8 cellular contexts compared by ENCODE assay signal in genomic region chr20:32582659-32583580, GRCh38. TPM values are rescaled to one million over a fixed set of nuclear protein-coding genes. Genes with fewer than 3 reads are reported as not detected.
DNase-seq lines count a peak whose midpoint lies in the region; ATAC-seq lines count a peak whose summit lies in the region.

No MANE protein-coding gene starts in this region.

- H3K27ac Mint-ChIP-seq in activated naive CD8-positive, alpha-beta T cell treated with anti-CD3 and anti-CD28 coated beads, Interleukin-2, amount 10 ng/mL, durations not matched to agents 7 days and 5 days, result no peak overlapping the region
- peak overlapping the region; percentile 91 for H3K27ac Mint-ChIP-seq in stimulated activated effector memory CD8-positive, alpha-beta T cell treated with anti-CD3 and anti-CD28 coated beads, Interleukin-12 subunit alpha, Interleukin-12 subunit beta, amount 100 ng/mL, for 72 hours

- DNase-seq in Daoy (ENCODE audit: low read depth) (peak; percentile 29), NCI-H2171 (lab: John Stamatoyannopoulos, UW) (peak; percentile 57), LoVo (ENCODE audit: low spot score) (no peak)
- DNase-seq in activated naive CD8-positive, alpha-beta T cell treated with anti-CD3 and anti-CD28 coated beads, Interleukin-2, amount 10 ng/mL, durations not matched to agents 7 days and 5 days, result peak; percentile 65
- DNase-seq in stimulated activated effector memory CD8-positive, alpha-beta T cell treated with anti-CD3 and anti-CD28 coated beads, Interleukin-12 subunit alpha, Interleukin-12 subunit beta, amount 100 ng/mL, for 72 hours (ENCODE audit: low spot score in 2 of 2), result no peak

- POLR2A ChIA-PET in activated naive CD8-positive, alpha-beta T cell treated with anti-CD3 and anti-CD28 coated beads, Interleukin-2, amount 10 ng/mL, durations not matched to agents 7 days and 5 days (lab: Charles Lee), result interaction anchor here (1.0 to 3.1 kb wide), 4 partner anchors 44 to 59 kb away, joined by 4 to 27 read pairs (median 10); no protein-coding TSS in a partner anchor

- no peak overlapping the region for H3K9ac ChIP-seq in iPS-18a (ENCODE audit: low read length)

- H3K4me1 ChIP-seq in iPS-18a (ENCODE audit: control insufficient read depth, low read depth, low read length), result peaks cover 10% of the 10 kb centered on the region

- peaks cover 14% of the 10 kb centered on the region for H3K27me3 Mint-ChIP-seq in activated naive CD8-positive, alpha-beta T cell treated with anti-CD3 and anti-CD28 coated beads, Interleukin-2, amount 10 ng/mL, durations not matched to agents 7 days and 5 days

- no peak overlapping the region for H3K27ac ChIP-seq in iPS-18a (ENCODE audit: low read length)

- H3K27me3 ChIP-seq in iPS-18a (ENCODE audit: control insufficient read depth, insufficient read depth, low read length), result peaks cover 37% of the 10 kb centered on the region

- H3K9me3 Mint-ChIP-seq in activated naive CD8-positive, alpha-beta T cell treated with anti-CD3 and anti-CD28 coated beads, Interleukin-2, amount 10 ng/mL, durations not matched to agents 7 days and 5 days, result no peaks in the 10 kb centered on the region
- no peaks in the 10 kb centered on the region for H3K9me3 Mint-ChIP-seq in stimulated activated effector memory CD8-positive, alpha-beta T cell treated with anti-CD3 and anti-CD28 coated beads, Interleukin-12 subunit alpha, Interleukin-12 subunit beta, amount 100 ng/mL, for 72 hours

- no peak for ATAC-seq in activated naive CD8-positive, alpha-beta T cell treated with anti-CD3 and anti-CD28 coated beads, Interleukin-2, amount 10 ng/mL, durations not matched to agents 7 days and 5 days (ENCODE audit: low read depth)
- ATAC-seq in stimulated activated effector memory CD8-positive, alpha-beta T cell treated with anti-CD3 and anti-CD28 coated beads, Interleukin-12 subunit alpha, Interleukin-12 subunit beta, amount 100 ng/mL, for 72 hours, result no peak
- ATAC-seq in GM21381 (IDR thresholded peaks at IDR 0.05; ENCODE audit: unreplicated experiment) (no peak), GM21526 (IDR thresholded peaks at IDR 0.05; ENCODE audit: low FRiP score, unreplicated experiment) (no peak)

- H3K4me1 Mint-ChIP-seq in activated naive CD8-positive, alpha-beta T cell treated with anti-CD3 and anti-CD28 coated beads, Interleukin-2, amount 10 ng/mL, durations not matched to agents 7 days and 5 days, result peaks cover 34% of the 10 kb centered on the region
- peaks cover 60% of the 10 kb centered on the region for H3K4me1 Mint-ChIP-seq in stimulated activated effector memory CD8-positive, alpha-beta T cell treated with anti-CD3 and anti-CD28 coated beads, Interleukin-12 subunit alpha, Interleukin-12 subunit beta, amount 100 ng/mL, for 72 hours

- peak overlapping the region; percentile 58 for H3K4me3 ChIP-seq in iPS-18a (ENCODE audit: low read length)

- H3K9me3 ChIP-seq in iPS-18a (ENCODE audit: control insufficient read depth, low read depth, low read length), result no peaks in the 10 kb centered on the region

- H3K4me3 Mint-ChIP-seq in activated naive CD8-positive, alpha-beta T cell treated with anti-CD3 and anti-CD28 coated beads, Interleukin-2, amount 10 ng/mL, durations not matched to agents 7 days and 5 days, result peak overlapping the region; percentile 79
- H3K4me3 Mint-ChIP-seq in stimulated activated effector memory CD8-positive, alpha-beta T cell treated with anti-CD3 and anti-CD28 coated beads, Interleukin-12 subunit alpha, Interleukin-12 subunit beta, amount 100 ng/mL, for 72 hours, result peak overlapping the region; percentile 64

- no peaks in the 10 kb centered on the region for H3K36me3 ChIP-seq in iPS-18a (ENCODE audit: control insufficient read depth, low read depth, low read length)

- no peaks in the 10 kb centered on the region for H3K36me3 Mint-ChIP-seq in activated naive CD8-positive, alpha-beta T cell treated with anti-CD3 and anti-CD28 coated beads, Interleukin-2, amount 10 ng/mL, durations not matched to agents 7 days and 5 days
- H3K36me3 Mint-ChIP-seq in stimulated activated effector memory CD8-positive, alpha-beta T cell treated with anti-CD3 and anti-CD28 coated beads, Interleukin-12 subunit alpha, Interleukin-12 subunit beta, amount 100 ng/mL, for 72 hours, result peaks cover 19% of the 10 kb centered on the region

RNA-seq across cellular contexts. Expression of gene NOL4L, which starts 2.2 kb away (rescaled TPM):
- total RNA-seq in Daoy (2014; rRNA removed; shearing (Covaris generic)), result 11.3 and 11.8 TPM in 2 replicates
- 10 to 100 TPM; 39.1 to 41.1 TPM for total RNA-seq in activated naive CD8-positive, alpha-beta T cell treated with anti-CD3 and anti-CD28 coated beads, Interleukin-2, amount 10 ng/mL, durations not matched to agents 7 days and 5 days

Comparison
In these comparisons a context has a peak if more than half of its experiments do, and no peak if none do; other contexts are left out.
1. DNase-seq: peak in Daoy (single experiment), NCI-H2171 (single experiment) and activated naive CD8-positive, alpha-beta T cell treated with anti-CD3 and anti-CD28 coated beads, Interleukin-2, amount 10 ng/mL, durations not matched to agents 7 days and 5 days (single experiment); none in stimulated activated effector memory CD8-positive, alpha-beta T cell treated with anti-CD3 and anti-CD28 coated beads, Interleukin-12 subunit alpha, Interleukin-12 subunit beta, amount 100 ng/mL, for 72 hours (0 of 2) and LoVo (single experiment).